6 cellular contexts compared by ENCODE assay signal in the genomic region with DNA sequence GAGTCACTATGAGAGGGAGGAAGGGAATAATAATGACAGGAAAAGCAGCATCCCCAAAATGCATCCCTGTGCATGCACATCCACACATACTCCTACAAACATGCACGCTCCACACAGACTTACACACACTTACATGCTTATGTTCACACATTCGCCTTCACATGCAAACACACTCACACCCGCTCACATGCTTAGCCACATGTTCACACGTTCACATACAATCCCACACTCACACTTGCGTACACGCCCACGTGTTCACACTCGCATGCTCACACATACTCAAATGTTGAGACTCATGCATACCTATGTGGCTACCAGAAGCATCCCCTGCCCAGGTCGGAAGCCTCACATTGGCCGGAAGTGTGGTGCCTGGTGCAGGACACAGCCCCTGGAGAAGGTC.
"Had no signal": no experiment of that assay in that cellular context is flagged by ENCODE, and none has a peak within 500 bp of the region (broad histone marks: within the 10 kb centered on the region; RNA-seq: fewer than 3 reads in every experiment).

No MANE protein-coding gene starts in this region.

- FAIRE-seq: K562 had no signal

- H3K4me1 ChIP-seq: HAP-1 had no signal

- DNase-seq: GM23248, GOT3, IMR-90 had no signal

- H3K9ac ChIP-seq: GM23248 had no signal

- H3K36me3 ChIP-seq: HAP-1 had no signal

- H2AFZ ChIP-seq: GM23248 had no signal

- H3K9me3 ChIP-seq: HAP-1 had no signal

- H3K4me3 ChIP-seq: GM23248, HAP-1, K562 had no signal

- H3K27ac ChIP-seq: GM23248, HL-60 had no signal
